1 cellular context compared by ENCODE assay signal in genomic region chr12:51188359-51189051, GRCh38.
TF ChIP-seq lines count a peak whose summit lies in the region.

No MANE protein-coding gene starts in this region.

TF ChIP-seq in HepG2, 621 proteins besides CTCF, POLR2A, EP300 and RAD21:
- no peak for TF ChIP-seq ZNF30 (CRISPR knock-in tag; IDR thresholded peaks at IDR 0.05)
- no peak for TF ChIP-seq SP4 (CRISPR knock-in tag; IDR thresholded peaks at IDR 0.05)
- no peak for TF ChIP-seq NR1H2 (CRISPR knock-in tag; IDR thresholded peaks at IDR 0.05; ENCODE audit: borderline replicate concordance, low read depth)
- TF ChIP-seq GRHL1 (CRISPR knock-in tag; conservative IDR thresholded peaks at IDR 0.05): no peak
- no peak for TF ChIP-seq FOXP4 (CRISPR knock-in tag; IDR thresholded peaks at IDR 0.05)
- no peak for TF ChIP-seq BHLHE40 (IDR thresholded peaks at IDR 0.05; ENCODE audit: low read length)
- TF ChIP-seq MED1 (CRISPR knock-in tag; IDR thresholded peaks at IDR 0.05): no peak
- TF ChIP-seq SKI (IDR thresholded peaks at IDR 0.05; ENCODE audit: partially characterized antibody): no peak
- no peak for TF ChIP-seq SRY (CRISPR knock-in tag; IDR thresholded peaks at IDR 0.05)
- TF ChIP-seq, protein P1, sequence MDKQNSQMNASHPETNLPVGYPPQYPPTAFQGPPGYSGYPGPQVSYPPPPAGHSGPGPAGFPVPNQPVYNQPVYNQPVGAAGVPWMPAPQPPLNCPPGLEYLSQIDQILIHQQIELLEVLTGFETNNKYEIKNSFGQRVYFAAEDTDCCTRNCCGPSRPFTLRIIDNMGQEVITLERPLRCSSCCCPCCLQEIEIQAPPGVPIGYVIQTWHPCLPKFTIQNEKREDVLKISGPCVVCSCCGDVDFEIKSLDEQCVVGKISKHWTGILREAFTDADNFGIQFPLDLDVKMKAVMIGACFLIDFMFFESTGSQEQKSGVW (CRISPR knock-in tag; IDR thresholded peaks at IDR 0.05; ENCODE audit: borderline replicate concordance): no peak
- TF ChIP-seq KMT2B (CRISPR knock-in tag; IDR thresholded peaks at IDR 0.05): no peak
- TF ChIP-seq GATA4 (IDR thresholded peaks at IDR 0.05; ENCODE audit: borderline replicate concordance, low read depth): no peak
- TF ChIP-seq, protein P2, sequence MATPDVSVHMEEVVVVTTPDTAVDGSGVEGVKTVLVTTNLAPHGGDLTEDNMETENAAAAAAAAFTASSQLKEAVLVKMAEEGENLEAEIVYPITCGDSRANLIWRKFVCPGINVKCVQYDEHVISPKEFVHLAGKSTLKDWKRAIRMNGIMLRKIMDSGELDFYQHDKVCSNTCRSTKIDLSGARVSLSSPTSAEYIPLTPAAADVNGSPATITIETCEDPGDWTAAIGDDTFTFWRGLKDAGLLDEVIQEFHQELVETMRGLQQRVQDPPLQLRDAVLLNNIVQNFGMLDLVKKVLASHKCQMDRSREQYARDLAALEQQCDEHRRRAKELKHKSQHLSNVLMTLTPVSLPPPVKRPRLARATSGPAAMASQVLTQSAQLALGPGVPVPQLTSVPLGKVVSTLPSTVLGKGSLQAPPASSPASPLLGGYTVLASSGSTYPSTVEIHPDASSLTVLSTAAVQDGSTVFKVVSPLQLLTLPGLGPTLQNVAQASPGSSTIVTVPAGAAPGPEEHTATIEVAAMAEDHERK (CRISPR knock-in tag; IDR thresholded peaks at IDR 0.05; ENCODE audit: low read depth): no peak
- TF ChIP-seq, protein P3, sequence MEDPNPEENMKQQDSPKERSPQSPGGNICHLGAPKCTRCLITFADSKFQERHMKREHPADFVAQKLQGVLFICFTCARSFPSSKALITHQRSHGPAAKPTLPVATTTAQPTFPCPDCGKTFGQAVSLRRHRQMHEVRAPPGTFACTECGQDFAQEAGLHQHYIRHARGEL (CRISPR knock-in tag; IDR thresholded peaks at IDR 0.05): no peak
- no peak for TF ChIP-seq LRRFIP1 (CRISPR knock-in tag; conservative IDR thresholded peaks at IDR 0.05)
- no peak for TF ChIP-seq NCOA2 (CRISPR knock-in tag; IDR thresholded peaks at IDR 0.05)
- TF ChIP-seq CC2D1A (CRISPR knock-in tag; IDR thresholded peaks at IDR 0.05): no peak
TF ChIP-seq in HepG2: peak in this region for 0.
